Comparison of ENCODE assay signal across 26 cellular contexts in genomic region chr13:49629947-49630346, GRCh38. TPM values are rescaled to one million over a fixed set of nuclear protein-coding genes. Genes with fewer than 3 reads are reported as not detected.
A peak's percentile ranks its signal among the peaks of the same experiment; 100 is the strongest.
DNase-seq lines count a peak whose midpoint lies in the region; ATAC-seq and TF ChIP-seq lines count a peak whose summit lies in the region.
"Had no signal": no experiment of that assay in that cellular context is flagged by ENCODE, and none has a peak within 500 bp of the region (broad histone marks: within the 10 kb centered on the region; RNA-seq: fewer than 3 reads in every experiment).

No MANE protein-coding gene starts in this region.

- H3K9me3 Mint-ChIP-seq in activated naive CD8-positive, alpha-beta T cell treated with anti-CD3 and anti-CD28 coated beads, Interleukin-2, amount 10 ng/mL, durations not matched to agents 7 days and 5 days, result no peaks in the 10 kb centered on the region
- H3K9me3 Mint-ChIP-seq in activated naive CD8-positive, alpha-beta T cell treated with anti-CD3 and anti-CD28 coated beads for 36 hours, result no peaks in the 10 kb centered on the region
- no peaks in the 10 kb centered on the region for H3K9me3 Mint-ChIP-seq in activated B cell treated with CpG ODN at 0.5 μM for 24 hours
- H3K9me3 Mint-ChIP-seq: central memory CD8-positive, alpha-beta T cell; stimulated activated naive B cell treated with anti-CD40 and anti-IgM and Interleukin-4, amounts not matched to agents 10 μg/mL and 1 μg/mL and 100 μg/mL, for 72 hours had no signal

- H3K4me1 ChIP-seq in lower lobe of right lung, result peaks cover 31% of the 10 kb centered on the region
- H3K4me1 ChIP-seq: BE2C had no signal

- no peaks in the 10 kb centered on the region for H3K9me3 ChIP-seq in lower lobe of right lung
- H3K9me3 ChIP-seq: BE2C, transverse colon had no signal

- peaks cover 15% of the 10 kb centered on the region for H3K4me1 Mint-ChIP-seq in activated naive CD8-positive, alpha-beta T cell treated with anti-CD3 and anti-CD28 coated beads, Interleukin-2, amount 10 ng/mL, durations not matched to agents 7 days and 5 days
- H3K4me1 Mint-ChIP-seq in activated naive CD8-positive, alpha-beta T cell treated with anti-CD3 and anti-CD28 coated beads for 36 hours, result peaks cover 7% of the 10 kb centered on the region
- H3K4me1 Mint-ChIP-seq in activated B cell treated with CpG ODN at 0.5 μM for 24 hours, result peaks cover 53% of the 10 kb centered on the region

- H3K4me3 Mint-ChIP-seq in activated naive CD8-positive, alpha-beta T cell treated with anti-CD3 and anti-CD28 coated beads, Interleukin-2, amount 10 ng/mL, durations not matched to agents 7 days and 5 days, result peak overlapping the region; percentile 37
- no peak overlapping the region for H3K4me3 Mint-ChIP-seq in activated naive CD8-positive, alpha-beta T cell treated with anti-CD3 and anti-CD28 coated beads for 36 hours
- H3K4me3 Mint-ChIP-seq in activated B cell treated with CpG ODN at 0.5 μM for 24 hours, result peak overlapping the region; percentile 99
- H3K4me3 Mint-ChIP-seq: central memory CD8-positive, alpha-beta T cell had no signal

- H3K27ac ChIP-seq in lower lobe of right lung, result peak overlapping the region; percentile 69
- H3K27ac ChIP-seq: parathyroid adenoma, transverse colon had no signal

- TF ChIP-seq CTCF in activated B cell treated with CpG ODN at 0.5 μM for 24 hours (IDR thresholded peaks at IDR 0.05), result no peak
- TF ChIP-seq CTCF in lower lobe of right lung (IDR thresholded peaks at IDR 0.05), result no peak

- no peak overlapping the region for H3K4me3 ChIP-seq in lower lobe of right lung
- H3K4me3 ChIP-seq: transverse colon had no signal

- H3K36me3 ChIP-seq in lower lobe of right lung, result no peaks in the 10 kb centered on the region
- H3K36me3 ChIP-seq: BE2C, transverse colon had no signal

- no peak for ATAC-seq in activated naive CD8-positive, alpha-beta T cell treated with anti-CD3 and anti-CD28 coated beads, Interleukin-2, amount 10 ng/mL, durations not matched to agents 7 days and 5 days (ENCODE audit: low read depth)
- ATAC-seq in activated B cell treated with CpG ODN at 0.5 μM for 24 hours (ENCODE audit: low read depth), result no peak
- no peak for ATAC-seq in lower lobe of right lung
- ATAC-seq in GM21526 (IDR thresholded peaks at IDR 0.05; ENCODE audit: low FRiP score, unreplicated experiment), result no peak
- ATAC-seq in HG03039 (IDR thresholded peaks at IDR 0.05; ENCODE audit: unreplicated experiment), result no peak
- ATAC-seq: HCT116; naive thymus-derived CD4-positive, alpha-beta T cell; sciatic nerve; stimulated activated naive B cell treated with anti-CD40 and anti-IgM and Interleukin-4, amounts not matched to agents 10 μg/mL and 1 μg/mL and 100 μg/mL, for 72 hours had no signal

- CTCF ChIA-PET in activated B cell treated with CpG ODN at 0.5 μM for 24 hours (lab: Charles Lee), result no interaction called here

- no peaks in the 10 kb centered on the region for H3K27me3 Mint-ChIP-seq in activated naive CD8-positive, alpha-beta T cell treated with anti-CD3 and anti-CD28 coated beads, Interleukin-2, amount 10 ng/mL, durations not matched to agents 7 days and 5 days
- no peaks in the 10 kb centered on the region for H3K27me3 Mint-ChIP-seq in activated naive CD8-positive, alpha-beta T cell treated with anti-CD3 and anti-CD28 coated beads for 36 hours
- no peaks in the 10 kb centered on the region for H3K27me3 Mint-ChIP-seq in activated B cell treated with CpG ODN at 0.5 μM for 24 hours
- H3K27me3 Mint-ChIP-seq: central memory CD8-positive, alpha-beta T cell; naive thymus-derived CD4-positive, alpha-beta T cell; stimulated activated naive B cell treated with anti-CD40 and anti-IgM and Interleukin-4, amounts not matched to agents 10 μg/mL and 1 μg/mL and 100 μg/mL, for 72 hours had no signal

- intact Hi-C loops in activated B cell treated with CpG ODN at 0.5 μM for 24 hours (cut with micrococcal nuclease) (loop anchor here (2.0 to 5.0 kb wide), 2 partner anchors 13 to 162 kb away; partner anchors contain the start of gene KPNA3), lower lobe of right lung (cut with DNase I) (no loop called here)

- no peak overlapping the region for H3K27ac Mint-ChIP-seq in activated naive CD8-positive, alpha-beta T cell treated with anti-CD3 and anti-CD28 coated beads, Interleukin-2, amount 10 ng/mL, durations not matched to agents 7 days and 5 days
- H3K27ac Mint-ChIP-seq in activated naive CD8-positive, alpha-beta T cell treated with anti-CD3 and anti-CD28 coated beads for 36 hours, result no peak overlapping the region
- H3K27ac Mint-ChIP-seq in activated B cell treated with CpG ODN at 0.5 μM for 24 hours, result peak overlapping the region; percentile 78
- H3K27ac Mint-ChIP-seq: stimulated activated naive B cell treated with anti-CD40 and anti-IgM and Interleukin-4, amounts not matched to agents 10 μg/mL and 1 μg/mL and 100 μg/mL, for 72 hours had no signal

- peaks cover 11% of the 10 kb centered on the region for H3K36me3 Mint-ChIP-seq in activated naive CD8-positive, alpha-beta T cell treated with anti-CD3 and anti-CD28 coated beads, Interleukin-2, amount 10 ng/mL, durations not matched to agents 7 days and 5 days
- H3K36me3 Mint-ChIP-seq in activated naive CD8-positive, alpha-beta T cell treated with anti-CD3 and anti-CD28 coated beads for 36 hours, result no peaks in the 10 kb centered on the region
- peaks cover 41% of the 10 kb centered on the region for H3K36me3 Mint-ChIP-seq in activated B cell treated with CpG ODN at 0.5 μM for 24 hours (ENCODE audit: low read depth)

- no peaks in the 10 kb centered on the region for H3K27me3 ChIP-seq in lower lobe of right lung (ENCODE audit: low read depth)
- H3K27me3 ChIP-seq: BE2C, transverse colon had no signal

- POLR2A ChIA-PET in activated naive CD8-positive, alpha-beta T cell treated with anti-CD3 and anti-CD28 coated beads, Interleukin-2, amount 10 ng/mL, durations not matched to agents 7 days and 5 days (lab: Charles Lee), result interaction anchor here (1.7 kb wide), 1 partner anchor 8 kb away, joined by 4 read pairs; no protein-coding TSS in a partner anchor
- POLR2A ChIA-PET in activated B cell treated with CpG ODN at 0.5 μM for 24 hours (lab: Charles Lee), result interaction anchor here (1.2 to 3.2 kb wide), 4 partner anchors 10 to 185 kb away, joined by 3 to 16 read pairs (median 4); partner anchors contain the start of genes EBPL and KPNA3

- no peak for DNase-seq in activated naive CD8-positive, alpha-beta T cell treated with anti-CD3 and anti-CD28 coated beads, Interleukin-2, amount 10 ng/mL, durations not matched to agents 7 days and 5 days
- DNase-seq in activated naive CD8-positive, alpha-beta T cell treated with anti-CD3 and anti-CD28 coated beads for 36 hours, result no peak
- DNase-seq in activated B cell treated with CpG ODN at 0.5 μM for 24 hours (no peak), lower lobe of right lung (no peak), kidney glomerular epithelial cell (lab: John Stamatoyannopoulos, UW) (no peak)
- DNase-seq in activated CD8-positive, alpha-beta memory T cell treated with anti-CD3 and anti-CD28 coated beads for 24 hours, result no peak
- DNase-seq: activated naive CD4-positive, alpha-beta T cell; activated T-cell treated with anti-CD3 and anti-CD28 coated beads for 4 hours; anterior cingulate cortex; BE2C; Calu3; effector memory CD4-positive, alpha-beta T cell; glutamatergic neuron; naive thymus-derived CD4-positive, alpha-beta T cell; NCI-H1930; NCI-H446 treated with DMSO at 0.1 percent for 48 hours; stimulated activated naive B cell treated with anti-CD40 and anti-IgM and Interleukin-4, amounts not matched to agents 10 μg/mL and 1 μg/mL and 100 μg/mL, for 72 hours; transverse colon had no signal

RNA-seq across cellular contexts. Expression of gene ARL11, which starts 1.6 kb away (rescaled TPM):
- total RNA-seq in activated naive CD8-positive, alpha-beta T cell treated with anti-CD3 and anti-CD28 coated beads, Interleukin-2, amount 10 ng/mL, durations not matched to agents 7 days and 5 days, result 1 to 10 TPM; 3.5 to 4.3 TPM
- 1 to 10 TPM in 1 of 2 experiments, under 1 TPM in 1; 0.97 to 1.1 TPM for total RNA-seq in activated naive CD8-positive, alpha-beta T cell treated with anti-CD3 and anti-CD28 coated beads for 36 hours
- total RNA-seq in activated B cell treated with CpG ODN at 0.5 μM for 24 hours (9.5 and 10.7 TPM in 2 replicates), lower lobe of right lung (7.5 TPM)
- total RNA-seq: A172, Calu3, fibroblast of lung had no signal

RNA-seq across cellular contexts. Expression of gene RCBTB1, which starts 44.6 kb away (rescaled TPM):
- 10 to 100 TPM; 18.9 to 20.6 TPM for total RNA-seq in activated naive CD8-positive, alpha-beta T cell treated with anti-CD3 and anti-CD28 coated beads, Interleukin-2, amount 10 ng/mL, durations not matched to agents 7 days and 5 days
- 10 to 100 TPM; 13.2 to 14.6 TPM for total RNA-seq in activated naive CD8-positive, alpha-beta T cell treated with anti-CD3 and anti-CD28 coated beads for 36 hours
- total RNA-seq in activated B cell treated with CpG ODN at 0.5 μM for 24 hours (19.7 and 22.6 TPM in 2 replicates), lower lobe of right lung (24.9 TPM)
